2 cellular contexts compared by ENCODE assay signal in the genomic region with DNA sequence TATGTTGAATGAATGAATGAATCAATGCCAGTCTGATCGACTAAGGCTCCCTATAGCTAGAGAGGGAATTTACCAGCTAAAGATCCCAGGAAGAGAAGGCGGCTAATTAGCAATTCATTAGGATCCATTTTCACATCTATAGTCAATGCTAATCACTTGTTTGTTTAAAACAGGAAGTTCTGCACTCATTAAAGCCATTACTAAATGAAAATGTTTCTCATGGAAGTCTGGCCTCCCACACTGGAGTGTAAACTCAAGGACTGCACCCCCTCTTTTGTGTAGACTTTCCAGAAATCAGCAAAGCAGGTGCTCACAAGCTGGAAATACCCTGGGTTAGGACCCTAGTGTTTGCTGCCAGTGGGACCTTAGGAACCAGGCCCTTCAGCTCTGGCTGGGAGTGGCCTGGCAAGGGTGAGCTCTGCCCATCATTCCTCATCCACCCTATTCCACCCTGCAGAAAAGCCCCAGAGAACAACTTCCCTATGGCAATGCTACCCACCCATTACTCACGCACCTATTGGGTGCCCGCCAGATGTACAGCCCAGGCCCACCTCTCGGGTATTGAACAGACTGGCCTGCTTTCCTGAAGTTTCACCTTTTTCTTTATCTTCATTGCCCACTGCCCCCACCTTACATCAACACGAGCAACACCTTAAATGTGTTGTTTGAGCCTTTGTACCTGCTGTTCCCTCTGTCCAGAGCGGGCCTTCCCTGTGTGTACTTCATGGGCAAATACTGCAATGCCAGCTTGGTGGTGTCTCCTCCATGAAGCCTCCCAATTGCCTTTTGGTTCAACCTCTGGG.
TF ChIP-seq lines count a peak whose summit lies in the region.

No MANE protein-coding gene starts in this region.

TF ChIP-seq in GM23338, 12 proteins besides CTCF, POLR2A, EP300 and RAD21:
- TF ChIP-seq, protein P1, sequence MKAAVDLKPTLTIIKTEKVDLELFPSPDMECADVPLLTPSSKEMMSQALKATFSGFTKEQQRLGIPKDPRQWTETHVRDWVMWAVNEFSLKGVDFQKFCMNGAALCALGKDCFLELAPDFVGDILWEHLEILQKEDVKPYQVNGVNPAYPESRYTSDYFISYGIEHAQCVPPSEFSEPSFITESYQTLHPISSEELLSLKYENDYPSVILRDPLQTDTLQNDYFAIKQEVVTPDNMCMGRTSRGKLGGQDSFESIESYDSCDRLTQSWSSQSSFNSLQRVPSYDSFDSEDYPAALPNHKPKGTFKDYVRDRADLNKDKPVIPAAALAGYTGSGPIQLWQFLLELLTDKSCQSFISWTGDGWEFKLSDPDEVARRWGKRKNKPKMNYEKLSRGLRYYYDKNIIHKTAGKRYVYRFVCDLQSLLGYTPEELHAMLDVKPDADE (IDR thresholded peaks at IDR 0.05): 0 out of 2 replicates have a peak, but pooled peaks have one; percentile 13
- no peak for TF ChIP-seq ZNF331 (CRISPR knock-in tag; IDR thresholded peaks at IDR 0.05; ENCODE audit: low read depth)
- TF ChIP-seq STAT1 (IDR thresholded peaks at IDR 0.05; ENCODE audit: unreplicated experiment): no peak
- TF ChIP-seq NANOG (IDR thresholded peaks at IDR 0.05; ENCODE audit: borderline replicate concordance): peak; percentile 69; the same call in 1 of the 2 replicates
- TF ChIP-seq JUNB (IDR thresholded peaks at IDR 0.05; ENCODE audit: unreplicated experiment): no peak
- TF ChIP-seq, protein P2, sequence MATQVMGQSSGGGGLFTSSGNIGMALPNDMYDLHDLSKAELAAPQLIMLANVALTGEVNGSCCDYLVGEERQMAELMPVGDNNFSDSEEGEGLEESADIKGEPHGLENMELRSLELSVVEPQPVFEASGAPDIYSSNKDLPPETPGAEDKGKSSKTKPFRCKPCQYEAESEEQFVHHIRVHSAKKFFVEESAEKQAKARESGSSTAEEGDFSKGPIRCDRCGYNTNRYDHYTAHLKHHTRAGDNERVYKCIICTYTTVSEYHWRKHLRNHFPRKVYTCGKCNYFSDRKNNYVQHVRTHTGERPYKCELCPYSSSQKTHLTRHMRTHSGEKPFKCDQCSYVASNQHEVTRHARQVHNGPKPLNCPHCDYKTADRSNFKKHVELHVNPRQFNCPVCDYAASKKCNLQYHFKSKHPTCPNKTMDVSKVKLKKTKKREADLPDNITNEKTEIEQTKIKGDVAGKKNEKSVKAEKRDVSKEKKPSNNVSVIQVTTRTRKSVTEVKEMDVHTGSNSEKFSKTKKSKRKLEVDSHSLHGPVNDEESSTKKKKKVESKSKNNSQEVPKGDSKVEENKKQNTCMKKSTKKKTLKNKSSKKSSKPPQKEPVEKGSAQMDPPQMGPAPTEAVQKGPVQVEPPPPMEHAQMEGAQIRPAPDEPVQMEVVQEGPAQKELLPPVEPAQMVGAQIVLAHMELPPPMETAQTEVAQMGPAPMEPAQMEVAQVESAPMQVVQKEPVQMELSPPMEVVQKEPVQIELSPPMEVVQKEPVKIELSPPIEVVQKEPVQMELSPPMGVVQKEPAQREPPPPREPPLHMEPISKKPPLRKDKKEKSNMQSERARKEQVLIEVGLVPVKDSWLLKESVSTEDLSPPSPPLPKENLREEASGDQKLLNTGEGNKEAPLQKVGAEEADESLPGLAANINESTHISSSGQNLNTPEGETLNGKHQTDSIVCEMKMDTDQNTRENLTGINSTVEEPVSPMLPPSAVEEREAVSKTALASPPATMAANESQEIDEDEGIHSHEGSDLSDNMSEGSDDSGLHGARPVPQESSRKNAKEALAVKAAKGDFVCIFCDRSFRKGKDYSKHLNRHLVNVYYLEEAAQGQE (IDR thresholded peaks at IDR 0.05; ENCODE audit: unreplicated experiment): no peak
- TF ChIP-seq CREB1 (CRISPR knock-in tag; IDR thresholded peaks at IDR 0.05; ENCODE audit: low read depth): no peak
- TF ChIP-seq EZH2phosphoT487 (IDR thresholded peaks at IDR 0.05; ENCODE audit: unreplicated experiment): no peak
- peak; percentile 20; the same call in 1 of the 2 replicates for TF ChIP-seq POLR2AphosphoS5 (IDR thresholded peaks at IDR 0.05; ENCODE audit: low read depth)
TF ChIP-seq in GM23338: peak in this region for 3.

TF ChIP-seq in K562, 482 proteins besides CTCF, POLR2A, EP300 and RAD21 (continued from another document):
- TF ChIP-seq, protein P3, sequence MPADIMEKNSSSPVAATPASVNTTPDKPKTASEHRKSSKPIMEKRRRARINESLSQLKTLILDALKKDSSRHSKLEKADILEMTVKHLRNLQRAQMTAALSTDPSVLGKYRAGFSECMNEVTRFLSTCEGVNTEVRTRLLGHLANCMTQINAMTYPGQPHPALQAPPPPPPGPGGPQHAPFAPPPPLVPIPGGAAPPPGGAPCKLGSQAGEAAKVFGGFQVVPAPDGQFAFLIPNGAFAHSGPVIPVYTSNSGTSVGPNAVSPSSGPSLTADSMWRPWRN (IDR thresholded peaks at IDR 0.05; ENCODE audit: low read depth): no peak
- TF ChIP-seq DNMT1 (IDR thresholded peaks at IDR 0.05) (no peak), TARDBP (IDR thresholded peaks at IDR 0.05) (no peak), STAT5B (CRISPR knock-in tag; IDR thresholded peaks at IDR 0.05) (no peak)
- TF ChIP-seq, protein P4, sequence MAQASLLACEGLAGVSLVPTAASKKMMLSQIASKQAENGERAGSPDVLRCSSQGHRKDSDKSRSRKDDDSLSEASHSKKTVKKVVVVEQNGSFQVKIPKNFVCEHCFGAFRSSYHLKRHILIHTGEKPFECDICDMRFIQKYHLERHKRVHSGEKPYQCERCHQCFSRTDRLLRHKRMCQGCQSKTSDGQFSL (CRISPR knock-in tag; IDR thresholded peaks at IDR 0.05): no peak
- TF ChIP-seq, protein P4 (tag; IDR thresholded peaks at IDR 0.05): no peak; a peak in 1 of 4 replicates
